ENCODE assay signal across 6 cellular contexts in the genomic region with DNA sequence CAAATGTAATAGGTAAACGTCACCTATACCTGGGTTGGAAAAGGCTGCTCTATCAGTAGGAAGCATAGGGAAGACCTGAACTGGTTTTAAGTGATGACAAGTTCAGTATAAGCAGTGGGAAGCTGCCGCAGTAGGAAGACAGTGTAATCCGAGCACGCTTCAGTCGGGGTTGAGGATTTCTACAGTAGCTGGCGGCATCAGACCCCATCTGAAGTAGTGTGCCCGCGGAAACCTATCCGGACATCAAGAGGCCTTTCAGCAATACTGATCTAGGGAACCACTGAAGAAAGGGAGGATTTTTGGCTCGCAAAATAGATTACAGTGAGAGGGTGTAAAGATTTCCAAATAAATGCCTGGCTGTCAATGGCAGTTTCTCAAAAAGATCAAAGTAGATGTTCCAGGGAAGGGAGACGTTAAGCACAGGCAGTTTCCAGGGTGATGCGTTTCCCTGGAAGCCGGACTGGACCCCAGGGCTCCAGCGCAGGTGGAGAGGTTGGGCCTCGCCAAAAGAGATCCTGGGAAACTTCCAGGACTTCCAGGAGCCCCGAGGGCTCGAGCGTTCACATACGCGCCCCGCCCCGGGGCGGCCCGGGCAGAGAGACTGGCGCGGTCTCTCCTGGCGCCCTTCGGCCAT. TPM values are rescaled to one million over a fixed set of nuclear protein-coding genes. Genes with fewer than 3 reads are reported as not detected.
DNase-seq lines count a peak whose midpoint lies in the region; ATAC-seq, FAIRE-seq and TF ChIP-seq lines count a peak whose summit lies in the region.

No MANE protein-coding gene starts in this region.

- H3K4me3 Mint-ChIP-seq in IgD-negative memory B cell = peak overlapping the region; percentile 80 to 92 (median 88)

- H3K9me3 ChIP-seq in K562 (replicated peaks; ENCODE audit: control insufficient read depth, insufficient read depth, low read depth, low read length) (no peaks in the 10 kb centered on the region), neural cell (ENCODE audit: low read length) (no peaks in the 10 kb centered on the region)

- TF ChIP-seq RAD21 in K562 (CRISPR knock-in tag; conservative IDR thresholded peaks at IDR 0.05 in 1 of 2, IDR thresholded peaks at IDR 0.05 in 1 of 2) = no peak
- TF ChIP-seq RAD21 in neural cell (conservative IDR thresholded peaks at IDR 0.05) = no peak

- H3K27me3 ChIP-seq in K562 (ENCODE audit: control insufficient read depth in 2 of 2, insufficient read depth in 2 of 2, low read length in 2 of 2) (no peaks in the 10 kb centered on the region), neural cell (ENCODE audit: insufficient read depth, low read depth, low read length) (peaks cover 30% of the 10 kb centered on the region)

- H3K36me3 ChIP-seq in K562 (ENCODE audit: control insufficient read depth, insufficient read depth, low read length) (no peaks in the 10 kb centered on the region), neural cell (ENCODE audit: insufficient read depth, low read length) (no peaks in the 10 kb centered on the region)

- TF ChIP-seq EP300 in K562 (IDR thresholded peaks at IDR 0.05; ENCODE audit: low read length) (no peak), neural cell (conservative IDR thresholded peaks at IDR 0.05; ENCODE audit: poor library complexity, severe bottlenecking) (no peak)

- H2AFZ ChIP-seq in K562 (ENCODE audit: low read depth, low read length) (peak overlapping the region; percentile 81), neural cell (ENCODE audit: low read depth, low read length) (no peak overlapping the region)

- H3K9me3 Mint-ChIP-seq in IgD-negative memory B cell = no peaks in the 10 kb centered on the region

- in situ Hi-C loops in K562 (cut with MboI) = no loop called here
- in situ Hi-C loops in ACHN (cut with HindIII; ENCODE audit: low pct_ligation_motif_present, low pct_unique_long_range_greater_than_20kb, low sequenced_read_pairs) = no loop called here

- H4K20me1 ChIP-seq in K562 (replicated peaks; ENCODE audit: control insufficient read depth, insufficient read depth, low read length) (no peaks in the 10 kb centered on the region), neural cell (ENCODE audit: insufficient read depth) (no peaks in the 10 kb centered on the region)

- no TSS peak for BruUV-seq in K562 (replicated peaks; lab: Mats Ljungman, UMichigan)

- peak overlapping the region; percentile 46 for H3K4me3 ChIP-seq in K562
- peak overlapping the region; percentile 55 for H3K4me3 ChIP-seq in neural cell (ENCODE audit: low read length)

- CTCF ChIA-PET in K562 (lab: Yijun Ruan, JAX; ENCODE audit: low intra/inter-chr PET ratio) = no interaction called here

- H3K4me1 ChIP-seq in K562 (replicated peaks in 1 of 2; ENCODE audit: control insufficient read depth in 2 of 2, insufficient read depth in 2 of 2, low read length in 2 of 2) = peaks cover 22 to 40% of the 10 kb centered on the region in 2 experiments

- no peaks in the 10 kb centered on the region for H3F3A ChIP-seq in neural cell (ENCODE audit: insufficient read depth, low read length, poor library complexity, severe bottlenecking)

- H3K9ac ChIP-seq in K562 (ENCODE audit: insufficient read depth in 1 of 2, low read depth in 2 of 2, low read length in 2 of 2) (peak overlapping the region; percentile 65 to 93), neural cell (ENCODE audit: low read length) (no peak overlapping the region)

- TF ChIP-seq CTCF in K562 (IDR thresholded peaks at IDR 0.05 in 2 of 3, conservative IDR thresholded peaks at IDR 0.05 in 1 of 3; ENCODE audit: insufficient read depth in 2 of 3, low read depth in 1 of 3, low read length in 3 of 3) (no peak), neural cell (IDR thresholded peaks at IDR 0.05; ENCODE audit: poor library complexity, severe bottlenecking) (no peak)

- peaks cover 20% of the 10 kb centered on the region for H3K27me3 Mint-ChIP-seq in IgD-negative memory B cell

- intact Hi-C loops in K562 (cut with micrococcal nuclease) = no loop called here

- peak in 2 of 4 experiments; percentile 32 to 38 for DNase-seq in K562 (ENCODE audit: extremely low read depth in 1 of 4, low spot score in 3 of 4)
- no peak for DNase-seq in NCI-H128 (lab: John Stamatoyannopoulos, UW; ENCODE audit: unreplicated experiment)
- no peak for DNase-seq in stimulated activated CD4-positive, alpha-beta T cell treated with anti-CD3 and anti-CD28 coated beads, Interleukin-4, amount 100 ng/mL, for 1 hour
- no peak for DNase-seq in ACHN

- peaks cover 12 to 17% (median 16%) of the 10 kb centered on the region in 3 donors for H3K4me1 Mint-ChIP-seq in IgD-negative memory B cell

- POLR2A ChIA-PET in K562 (lab: Yijun Ruan, JAX) = interaction anchor here (0.7 to 0.8 kb wide), 2 partner anchors 12 to 41 kb away, joined by 3 read pairs; a partner anchor contains a TSS

- no peaks in the 10 kb centered on the region for H3K9me1 ChIP-seq in K562 (ENCODE audit: control insufficient read depth, insufficient read depth, low read length)

- peak overlapping the region in 2 of 3 donors; percentile 13 to 16 for H3K27ac Mint-ChIP-seq in IgD-negative memory B cell

- TF ChIP-seq POLR2A in K562 (conservative IDR thresholded peaks at IDR 0.05) = no peak; the same call in 1 of the 2 replicates

- WGBS in K562 (ENCODE audit: insufficient coverage, low coverage, missing lambda C conversion rate) = 17% methylated on average over 26 of the region's 28 CpGs

- H3K4me2 ChIP-seq in K562 (ENCODE audit: insufficient read depth, low read length) = peak overlapping the region; percentile 77
- no peak overlapping the region for H3K4me2 ChIP-seq in neural cell (ENCODE audit: low read length)

- ATAC-seq in K562 = peak; percentile 26; the same call in 2 of the 3 replicates

- H3K79me2 ChIP-seq in K562 (ENCODE audit: control insufficient read depth, insufficient read depth, low read length) = peaks cover 1% of the 10 kb centered on the region; the same call in 1 of the 3 replicates
- no peaks in the 10 kb centered on the region for H3K79me2 ChIP-seq in neural cell (replicated peaks; ENCODE audit: insufficient read depth, low read length)

- H3K36me3 Mint-ChIP-seq in IgD-negative memory B cell = no peaks in the 10 kb centered on the region

- peak overlapping the region; percentile 63; the same call in 2 of the 3 replicates for H3K27ac ChIP-seq in K562 (ENCODE audit: extremely low read depth, low read depth, low read length)
- H3K27ac ChIP-seq in neural cell (ENCODE audit: low read length) = no peak overlapping the region

- no peak for FAIRE-seq in K562 (lab: Jason Lieb, UNC)

- H3K9me2 ChIP-seq in neural cell (ENCODE audit: insufficient read depth, low read length) = no peaks in the 10 kb centered on the region

RNA-seq across cellular contexts. Expression of a gene that starts 5.3 kb away (rescaled TPM):
- polyA plus RNA-seq in IgD-negative memory B cell = 0.74 TPM
- total RNA-seq in K562 (2011; cell fraction: chromatin; rRNA removed; ENCODE audit: low replicate concordance) = 2.6 and 3.8 TPM in 2 replicates
- total RNA-seq in K562 (2011; cell fraction: nucleolus; rRNA removed) = 2.0 and 2.2 TPM in 2 replicates
- 2.1 and 2.9 TPM in 2 replicates for total RNA-seq in K562 (2011; cell fraction: nucleoplasm; rRNA removed)
- 0.29 and 0.64 TPM in 2 replicates for total RNA-seq in K562 (2014; rRNA removed)
- total RNA-seq in K562 (2014; rRNA removed; fragmentation: Illumina TruSeq; extraction: Trizol) = 0.25 and 0.26 TPM in 2 replicates
- total RNA-seq in K562 (2015; rRNA removed; fragmentation: Illumina TruSeq; extraction: Trizol) = 0.22 and 0.23 TPM in 2 replicates
- total RNA-seq in K562 (2021) = 0.58 and 0.76 TPM in 2 replicates
- polyA plus RNA-seq in K562 (2011; rRNA removed) = 0.99 and 1.1 TPM in 2 replicates
- 0.87 and 1.1 TPM in 2 replicates for polyA plus RNA-seq in K562 (2011; cell fraction: cytosol; rRNA removed)
- polyA plus RNA-seq in K562 (2011; cell fraction: nucleus; rRNA removed) = 3.1 and 5.8 TPM in 2 replicates
- polyA plus RNA-seq in K562 (2012) = 0.59 and 1.7 TPM in 2 replicates
- 0.31 and 0.48 TPM in 2 replicates for polyA plus RNA-seq in K562 (2014; fragmentation: Illumina TruSeq; extraction: Trizol)
- polyA plus RNA-seq in K562 (2014; fragmentation: Nextera tagmentation; extraction: Ambion mirVana) = under 1 TPM; 0.24 to 0.30 TPM
- polyA plus RNA-seq in K562 (2014; rRNA removed) = 0.50 and 1.1 TPM in 2 replicates
- 0.53 and 0.66 TPM in 2 replicates for polyA minus RNA-seq in K562 (2011; rRNA and poly(A)+ RNA removed)
- 1.0 TPM in 1 of 2 replicates, not detected in the other for polyA minus RNA-seq in K562 (2011; cell fraction: cytosol; rRNA and poly(A)+ RNA removed)
- 1.1 and 1.8 TPM in 2 replicates for polyA minus RNA-seq in K562 (2011; cell fraction: nucleus; rRNA and poly(A)+ RNA removed)
- 17.1 and 20.1 TPM in 2 replicates for polyA plus RNA-seq in neural cell
- 5.4 and 6.1 TPM in 2 replicates for polyA minus RNA-seq in neural cell

RNA-seq across cellular contexts. Expression of a gene that starts 6.1 kb away (rescaled TPM):
- 48.9 TPM for polyA plus RNA-seq in IgD-negative memory B cell
- 7.7 and 24.2 TPM in 2 replicates for total RNA-seq in K562 (2011; cell fraction: chromatin; rRNA removed; ENCODE audit: low replicate concordance)
- total RNA-seq in K562 (2011; cell fraction: nucleolus; rRNA removed) = 33.4 and 35.7 TPM in 2 replicates
- 13.4 and 16.5 TPM in 2 replicates for total RNA-seq in K562 (2011; cell fraction: nucleoplasm; rRNA removed)
- total RNA-seq in K562 (2014; rRNA removed) = 36.4 and 44.5 TPM in 2 replicates
- total RNA-seq in K562 (2014; rRNA removed; fragmentation: Illumina TruSeq; extraction: Trizol) = 5.2 and 7.6 TPM in 2 replicates
- 16.6 and 16.7 TPM in 2 replicates for total RNA-seq in K562 (2015; rRNA removed; fragmentation: Illumina TruSeq; extraction: Trizol)
- 25.8 and 29.6 TPM in 2 replicates for total RNA-seq in K562 (2021)
- 11.3 and 12.0 TPM in 2 replicates for polyA plus RNA-seq in K562 (2011; rRNA removed)
- polyA plus RNA-seq in K562 (2011; cell fraction: cytosol; rRNA removed) = 11.0 and 31.7 TPM in 2 replicates
- polyA plus RNA-seq in K562 (2011; cell fraction: nucleus; rRNA removed) = 23.6 and 47.8 TPM in 2 replicates
- 26.9 and 34.5 TPM in 2 replicates for polyA plus RNA-seq in K562 (2012)
- polyA plus RNA-seq in K562 (2014; fragmentation: Illumina TruSeq; extraction: Trizol) = 16.1 and 24.2 TPM in 2 replicates
- polyA plus RNA-seq in K562 (2014; fragmentation: Nextera tagmentation; extraction: Ambion mirVana) = under 1 TPM; 0.59 to 0.99 TPM
- polyA plus RNA-seq in K562 (2014; rRNA removed) = 27.7 and 33.0 TPM in 2 replicates
- polyA minus RNA-seq in K562 (2011; rRNA and poly(A)+ RNA removed) = 7.6 and 10.6 TPM in 2 replicates
- polyA minus RNA-seq in K562 (2011; cell fraction: cytosol; rRNA and poly(A)+ RNA removed) = 14.9 and 16.0 TPM in 2 replicates
- 20.7 and 21.3 TPM in 2 replicates for polyA minus RNA-seq in K562 (2011; cell fraction: nucleus; rRNA and poly(A)+ RNA removed)
- polyA plus RNA-seq in neural cell = 0.30 and 0.79 TPM in 2 replicates
- polyA minus RNA-seq in neural cell = 0.97 and 1.5 TPM in 2 replicates

RNA-seq across cellular contexts. Expression of a gene that starts 18.7 kb away (rescaled TPM):
- polyA plus RNA-seq in IgD-negative memory B cell (34.4 TPM), K562 (2011; rRNA removed) (45.9 and 59.8 TPM in 2 replicates), K562 (2014; fragmentation: Illumina TruSeq; extraction: Trizol) (60.7 and 75.7 TPM in 2 replicates), K562 (2014; fragmentation: Nextera tagmentation; extraction: Ambion mirVana) (10 to 100 TPM; 66.7 to 71.2 TPM), K562 (2014; rRNA removed) (65.8 and 78.9 TPM in 2 replicates), neural cell (126 and 141 TPM in 2 replicates)
- total RNA-seq in K562 (2011; cell fraction: chromatin; rRNA removed; ENCODE audit: low replicate concordance) = 76.3 and 135 TPM in 2 replicates
- total RNA-seq in K562 (2011; cell fraction: nucleolus; rRNA removed) = 116 and 121 TPM in 2 replicates
- 69.5 and 82.8 TPM in 2 replicates for total RNA-seq in K562 (2011; cell fraction: nucleoplasm; rRNA removed)
- total RNA-seq in K562 (2014; rRNA removed) (68.0 and 76.5 TPM in 2 replicates), K562 (2014; rRNA removed; fragmentation: Illumina TruSeq; extraction: Trizol) (48.3 and 54.2 TPM in 2 replicates), K562 (2015; rRNA removed; fragmentation: Illumina TruSeq; extraction: Trizol) (56.7 and 60.5 TPM in 2 replicates), K562 (2021) (66.5 and 72.0 TPM in 2 replicates)
- polyA plus RNA-seq in K562 (2011; cell fraction: cytosol; rRNA removed) = 65.6 and 128 TPM in 2 replicates
- polyA plus RNA-seq in K562 (2011; cell fraction: nucleus; rRNA removed) = 86.3 and 133 TPM in 2 replicates
- 62.5 and 70.9 TPM in 2 replicates for polyA plus RNA-seq in K562 (2012)
- polyA minus RNA-seq in K562 (2011; rRNA and poly(A)+ RNA removed) = 29.0 and 45.8 TPM in 2 replicates
- 22.2 and 38.4 TPM in 2 replicates for polyA minus RNA-seq in K562 (2011; cell fraction: cytosol; rRNA and poly(A)+ RNA removed)
- polyA minus RNA-seq in K562 (2011; cell fraction: nucleus; rRNA and poly(A)+ RNA removed) = 58.6 and 61.0 TPM in 2 replicates
- 53.6 and 55.3 TPM in 2 replicates for polyA minus RNA-seq in neural cell

RNA-seq across cellular contexts. Expression of a gene that starts 18.9 kb away (rescaled TPM):
- polyA plus RNA-seq in IgD-negative memory B cell (108 TPM), K562 (2011; rRNA removed) (118 and 196 TPM in 2 replicates), K562 (2014; fragmentation: Illumina TruSeq; extraction: Trizol) (217 and 245 TPM in 2 replicates), K562 (2014; fragmentation: Nextera tagmentation; extraction: Ambion mirVana) (100 to 1,000 TPM in 1 of 2 experiments, 10 to 100 TPM in 1; 70.7 to 113 TPM), K562 (2014; rRNA removed) (245 and 268 TPM in 2 replicates), neural cell (153 and 163 TPM in 2 replicates)
- 396 and 984 TPM in 2 replicates for total RNA-seq in K562 (2011; cell fraction: chromatin; rRNA removed; ENCODE audit: low replicate concordance)
- total RNA-seq in K562 (2011; cell fraction: nucleolus; rRNA removed) = 901 and 928 TPM in 2 replicates
- total RNA-seq in K562 (2011; cell fraction: nucleoplasm; rRNA removed) = 568 and 636 TPM in 2 replicates
- total RNA-seq in K562 (2014; rRNA removed) (183 and 192 TPM in 2 replicates), K562 (2014; rRNA removed; fragmentation: Illumina TruSeq; extraction: Trizol) (105 and 130 TPM in 2 replicates), K562 (2015; rRNA removed; fragmentation: Illumina TruSeq; extraction: Trizol) (165 and 173 TPM in 2 replicates), K562 (2021) (165 and 166 TPM in 2 replicates)
- 159 and 372 TPM in 2 replicates for polyA plus RNA-seq in K562 (2011; cell fraction: cytosol; rRNA removed)
- polyA plus RNA-seq in K562 (2011; cell fraction: nucleus; rRNA removed) = 1,037 and 1,663 TPM in 2 replicates
- polyA plus RNA-seq in K562 (2012) = 131 and 205 TPM in 2 replicates
- 48.7 and 121 TPM in 2 replicates for polyA minus RNA-seq in K562 (2011; rRNA and poly(A)+ RNA removed)
- 56.7 and 112 TPM in 2 replicates for polyA minus RNA-seq in K562 (2011; cell fraction: cytosol; rRNA and poly(A)+ RNA removed)
- 209 and 232 TPM in 2 replicates for polyA minus RNA-seq in K562 (2011; cell fraction: nucleus; rRNA and poly(A)+ RNA removed)
- 48.7 and 48.9 TPM in 2 replicates for polyA minus RNA-seq in neural cell

RNA-seq across cellular contexts. Expression of a gene that starts 22.4 kb away (rescaled TPM):
- 0.70 TPM for polyA plus RNA-seq in IgD-negative memory B cell
- total RNA-seq in K562 (2011; cell fraction: chromatin; rRNA removed; ENCODE audit: low replicate concordance) = 2.8 and 6.5 TPM in 2 replicates
- total RNA-seq in K562 (2011; cell fraction: nucleolus; rRNA removed) = 1.7 and 2.1 TPM in 2 replicates
- 1.7 and 2.0 TPM in 2 replicates for total RNA-seq in K562 (2011; cell fraction: nucleoplasm; rRNA removed)
- 0.73 TPM in 1 of 2 replicates, not detected in the other for total RNA-seq in K562 (2014; rRNA removed)
- total RNA-seq in K562 (2014; rRNA removed; fragmentation: Illumina TruSeq; extraction: Trizol) = 0.06 and 0.11 TPM in 2 replicates
- total RNA-seq in K562 (2015; rRNA removed; fragmentation: Illumina TruSeq; extraction: Trizol) = 0.30 and 0.33 TPM in 2 replicates
- 0.29 and 0.38 TPM in 2 replicates for total RNA-seq in K562 (2021)
- polyA plus RNA-seq in K562 (2011; rRNA removed) = 0.18 and 0.46 TPM in 2 replicates
- polyA plus RNA-seq in K562 (2011; cell fraction: cytosol; rRNA removed) = 0.03 and 0.24 TPM in 2 replicates
- 3.1 and 4.0 TPM in 2 replicates for polyA plus RNA-seq in K562 (2011; cell fraction: nucleus; rRNA removed)
- 0.18 and 0.25 TPM in 2 replicates for polyA plus RNA-seq in K562 (2012)
- 0.18 TPM in 2 replicates for polyA plus RNA-seq in K562 (2014; fragmentation: Illumina TruSeq; extraction: Trizol)
- under 1 TPM; 0.04 to 0.08 TPM for polyA plus RNA-seq in K562 (2014; fragmentation: Nextera tagmentation; extraction: Ambion mirVana)
- polyA plus RNA-seq in K562 (2014; rRNA removed) = 0.05 and 0.21 TPM in 2 replicates
- polyA minus RNA-seq in K562 (2011; rRNA and poly(A)+ RNA removed) = not detected in 2 replicates
- not detected in 2 replicates for polyA minus RNA-seq in K562 (2011; cell fraction: cytosol; rRNA and poly(A)+ RNA removed)
- 0.54 and 1.3 TPM in 2 replicates for polyA minus RNA-seq in K562 (2011; cell fraction: nucleus; rRNA and poly(A)+ RNA removed)
- polyA plus RNA-seq in neural cell = 0.59 and 0.78 TPM in 2 replicates
- 0.35 and 0.49 TPM in 2 replicates for polyA minus RNA-seq in neural cell
